ENCODE assay signal across 8 cellular contexts in the genomic region with DNA sequence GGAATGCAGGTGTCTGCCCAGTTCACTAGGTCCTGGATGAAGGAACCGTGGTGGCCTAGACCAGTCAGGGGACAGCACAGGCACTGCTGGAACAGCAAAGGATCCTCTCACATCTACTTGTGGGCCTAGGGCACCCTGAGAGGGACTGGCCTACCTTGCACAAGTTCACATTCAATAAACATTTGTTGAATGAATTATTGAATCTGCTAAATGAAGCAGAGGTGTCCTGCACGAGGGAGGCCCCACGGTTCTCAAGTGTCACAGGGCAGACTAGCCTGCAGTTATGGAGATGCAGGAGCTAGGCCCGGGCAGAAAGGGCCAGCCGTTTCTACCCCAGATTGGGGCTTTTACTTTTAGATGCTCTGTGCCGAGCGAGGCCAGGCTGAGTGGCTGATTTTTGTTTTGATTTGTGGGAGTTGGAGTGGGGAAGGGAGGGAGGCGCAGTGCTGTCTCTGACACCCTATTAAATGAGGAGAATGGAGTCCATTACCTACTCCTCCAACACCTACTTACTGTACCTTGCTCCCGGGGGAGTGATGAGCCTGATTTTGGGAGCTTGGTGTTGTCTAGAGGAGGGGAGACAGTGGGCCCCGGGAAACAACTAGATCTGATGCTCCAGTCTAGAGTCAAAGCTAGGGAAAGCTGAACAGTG. TPM values are rescaled to one million over a fixed set of nuclear protein-coding genes. Genes with fewer than 3 reads are reported as not detected.
DNase-seq lines count a peak whose midpoint lies in the region; ATAC-seq, FAIRE-seq and TF ChIP-seq lines count a peak whose summit lies in the region.

No MANE protein-coding gene starts in this region.

- H3K9me2 ChIP-seq in PC-3 (replicated peaks; ENCODE audit: low read length) = no peaks in the 10 kb centered on the region

- no peaks in the 10 kb centered on the region for H4K20me1 ChIP-seq in PC-3 (ENCODE audit: low read length)

- peaks cover 35% of the 10 kb centered on the region for H3K4me1 ChIP-seq in PC-3 (ENCODE audit: insufficient read depth, low read length)
- peaks cover 28 to 54% of the 10 kb centered on the region in 2 donors for H3K4me1 ChIP-seq in gastrocnemius medialis

- peak; percentile 8 for ATAC-seq in GM19023 (IDR thresholded peaks at IDR 0.05; ENCODE audit: unreplicated experiment)
- no peak for ATAC-seq in PC-3
- ATAC-seq in gastrocnemius medialis = peak in 1 of 2 donors; percentile 1
- ATAC-seq in HG03460 (IDR thresholded peaks at IDR 0.05; ENCODE audit: unreplicated experiment) = no peak

- TF ChIP-seq POLR2A in gastrocnemius medialis (IDR thresholded peaks at IDR 0.05) = no peak

- TF ChIP-seq CTCF in PC-3 (conservative IDR thresholded peaks at IDR 0.05; ENCODE audit: low read depth, low read length) (no peak), gastrocnemius medialis (IDR thresholded peaks at IDR 0.05 in 4 of 5, conservative IDR thresholded peaks at IDR 0.05 in 1 of 5) (no peak)

- peaks cover 4% of the 10 kb centered on the region for H3F3A ChIP-seq in PC-3 (ENCODE audit: low read length, unreplicated experiment)

- FAIRE-seq in RCC 7860 (lab: Jason Lieb, UNC) = no peak

- CTCF ChIA-PET in PC-3 (lab: Charles Lee) = no interaction called here

- in situ Hi-C loops in gastrocnemius medialis (cut with MboI; ENCODE audit: low sequenced_read_pairs in 4 of 4) = no loop called here

- no peak overlapping the region for H3K9ac ChIP-seq in PC-3 (ENCODE audit: low read length)

- intact Hi-C loops in PC-3 (cut with micrococcal nuclease) (loop anchor here (5.0 kb wide), 1 partner anchor 60 kb away; no protein-coding TSS in a partner anchor), gastrocnemius medialis (cut with DNase I; ENCODE audit: low total_unique reads) (loop anchor here (1.0 to 5.0 kb wide), 2 partner anchors 102 to 165 kb away; partner anchors contain the start of genes MAT2A and TMEM150A)

- no peaks in the 10 kb centered on the region for H3K27me3 ChIP-seq in PC-3 (ENCODE audit: low read length)
- H3K27me3 ChIP-seq in gastrocnemius medialis = no peaks in the 10 kb centered on the region

- H3K4me3 ChIP-seq in PC-3 (ENCODE audit: low read length) (no peak overlapping the region), gastrocnemius medialis (peak overlapping the region in 2 of 4 donors; percentile 38 to 51)

- POLR2A ChIA-PET in PC-3 (lab: Charles Lee; ENCODE audit: unreplicated experiment) = no interaction called here

- H3K27ac ChIP-seq in PC-3 (ENCODE audit: low read length) = no peak overlapping the region
- H3K27ac ChIP-seq in epithelial cell of prostate = peak overlapping the region; percentile 68
- peak overlapping the region; percentile 85 to 98 (median 96) for H3K27ac ChIP-seq in gastrocnemius medialis

- H2AFZ ChIP-seq in PC-3 (ENCODE audit: low read length) = no peak overlapping the region

- DNase-seq in PC-3 = no peak
- no peak for DNase-seq in epithelial cell of prostate (ENCODE audit: low read depth, low spot score)
- DNase-seq in gastrocnemius medialis = peak in 1 of 2 donors; percentile 30
- DNase-seq in RCC 7860 (ENCODE audit: low spot score) = no peak
- no peak for DNase-seq in EL
- DNase-seq in T-helper 9 cell = no peak

- H3K36me3 ChIP-seq in PC-3 (ENCODE audit: low read depth, low read length) (no peaks in the 10 kb centered on the region), gastrocnemius medialis (no peaks in the 10 kb centered on the region)

- H3K9me3 ChIP-seq in PC-3 (ENCODE audit: low read length) (no peaks in the 10 kb centered on the region), gastrocnemius medialis (no peaks in the 10 kb centered on the region)

- no peaks in the 10 kb centered on the region for H3K79me2 ChIP-seq in PC-3 (ENCODE audit: low read length)

- BruUV-seq in PC-3 (replicated peaks; lab: Mats Ljungman, UMichigan) = no TSS peak

- H3K4me2 ChIP-seq in PC-3 (ENCODE audit: low read length) = peak overlapping the region; percentile 38; the same call in 1 of the 2 replicates

RNA-seq across cellular contexts. Expression of gene SH2D6, which starts 18.4 kb away (rescaled TPM):
- 0.12 TPM in 1 of 2 replicates, not detected in the other for total RNA-seq in PC-3 (2014; rRNA removed)
- total RNA-seq in gastrocnemius medialis = 1 to 10 TPM in 1 of 4 donors, not detected in 3; 3.5 TPM

RNA-seq across cellular contexts. Expression of gene CAPG, which starts 26.8 kb away (rescaled TPM):
- total RNA-seq in PC-3 (2014; rRNA removed) (221 and 260 TPM in 2 replicates), gastrocnemius medialis (10 to 100 TPM; 15.9 to 35.6 (median 23.1) TPM)
